Comparison of ENCODE assay signal across 11 cellular contexts in genomic region chr2:230751062-230751461, GRCh38. TPM values are rescaled to one million over a fixed set of nuclear protein-coding genes. Genes with fewer than 3 reads are reported as not detected.
DNase-seq lines count a peak whose midpoint lies in the region; ATAC-seq, FAIRE-seq and TF ChIP-seq lines count a peak whose summit lies in the region.
"Had no signal": no experiment of that assay in that cellular context is flagged by ENCODE, and none has a peak within 500 bp of the region (broad histone marks: within the 10 kb centered on the region; RNA-seq: fewer than 3 reads in every experiment).

No MANE protein-coding gene starts in this region.

- H3K9me3 Mint-ChIP-seq in nephron (no peaks in the 10 kb centered on the region), WTC11 (peaks cover 5% of the 10 kb centered on the region; the same call in 1 of the 2 replicates), type B pancreatic cell (no peaks in the 10 kb centered on the region)

- H2AFZ ChIP-seq in GM12878 (ENCODE audit: control insufficient read depth, low read depth, low read length) (no peak overlapping the region), hepatocyte (no peak overlapping the region)

- TF ChIP-seq POLR2A in GM12878 (IDR thresholded peaks at IDR 0.05; ENCODE audit: low read depth, low read length) = no peak

- POLR2A ChIA-PET in GM12878 (lab: Charles Lee) (interaction anchor here (1.3 kb wide), 1 partner anchor 15 kb away, joined by 4 read pairs; no protein-coding TSS in a partner anchor), WTC11 (lab: Charles Lee) (no interaction called here)

- H3K79me2 ChIP-seq in GM12878 (ENCODE audit: control insufficient read depth, insufficient read depth, low read length) (peaks cover 59% of the 10 kb centered on the region), hepatocyte (peaks cover 95% of the 10 kb centered on the region)

- peak overlapping the region in 2 of 3 experiments; percentile 50 to 74 for H3K27ac Mint-ChIP-seq in nephron
- no peak overlapping the region for H3K27ac Mint-ChIP-seq in WTC11
- no peak overlapping the region for H3K27ac Mint-ChIP-seq in type B pancreatic cell

- peaks cover 3% of the 10 kb centered on the region for H3K4me1 Mint-ChIP-seq in nephron
- H3K4me1 Mint-ChIP-seq in WTC11 = peaks cover 17% of the 10 kb centered on the region
- no peaks in the 10 kb centered on the region for H3K4me1 Mint-ChIP-seq in type B pancreatic cell (ENCODE audit: unreplicated experiment)

- SMC1A ChIA-PET in GM12878 (lab: Charles Lee; ENCODE audit: uncharacterized antibody, unreplicated experiment) = interaction anchor here (0.8 to 1.8 kb wide), 7 partner anchors 10 to 37 kb away, joined by 3 to 4 read pairs (median 3); no protein-coding TSS in a partner anchor

- intact Hi-C loops in GM12878 (cut with micrococcal nuclease; ENCODE audit: unreplicated experiment) = no loop called here

- no peak overlapping the region for H3K9ac ChIP-seq in GM12878 (ENCODE audit: control insufficient read depth, insufficient read depth, low read length)

- H3K4me3 ChIP-seq in GM12878 (no peak overlapping the region), hepatocyte (no peak overlapping the region)
- H3K4me3 ChIP-seq: SK-N-MC had no signal

- no peak overlapping the region for H3K4me3 Mint-ChIP-seq in nephron
- no peak overlapping the region for H3K4me3 Mint-ChIP-seq in WTC11
- H3K4me3 Mint-ChIP-seq in type B pancreatic cell = no peak overlapping the region

- no TSS peak for BruUV-seq in GM12878 (replicated peaks; lab: Mats Ljungman, UMichigan)

- TF ChIP-seq EP300 in GM12878 (IDR thresholded peaks at IDR 0.05; ENCODE audit: borderline replicate concordance in 1 of 2, control insufficient read depth in 1 of 2, low read depth in 2 of 2, low read length in 2 of 2) = no peak

- peaks cover 2 to 20% of the 10 kb centered on the region in 2 experiments for H3K36me3 ChIP-seq in GM12878 (ENCODE audit: control insufficient read depth in 2 of 2, insufficient read depth in 2 of 2, low read length in 1 of 2)
- H3K36me3 ChIP-seq in hepatocyte (replicated peaks; ENCODE audit: insufficient read depth, low read depth) = no peaks in the 10 kb centered on the region

- RAD21 ChIA-PET in GM12878 (lab: Charles Lee; ENCODE audit: unreplicated experiment) = interaction anchor here (1.4 kb wide), 2 partner anchors 37 to 47 kb away, joined by 3 to 4 read pairs; no protein-coding TSS in a partner anchor

- TF ChIP-seq CTCF in GM12878 (IDR thresholded peaks at IDR 0.05 in 2 of 3, conservative IDR thresholded peaks at IDR 0.05 in 1 of 3; ENCODE audit: control insufficient read depth in 2 of 3, extremely low read depth in 1 of 3, insufficient read depth in 1 of 3, low read depth in 3 of 3, low read length in 3 of 3) (no peak), nephron (IDR thresholded peaks at IDR 0.05; ENCODE audit: unreplicated experiment in 3 of 3) (no peak), WTC11 (IDR thresholded peaks at IDR 0.05) (no peak), hepatocyte (IDR thresholded peaks at IDR 0.05; ENCODE audit: poor library complexity) (no peak), type B pancreatic cell (conservative IDR thresholded peaks at IDR 0.05) (no peak)

- 59% methylated on average over 3 of the region's 3 CpGs for WGBS in GM12878 (ENCODE audit: insufficient coverage, insufficient replicate concordance, low lambda C conversion rate, missing lambda C conversion rate)
- WGBS in hepatocyte (ENCODE audit: low lambda C conversion rate, missing lambda C conversion rate) = 81% methylated on average over 3 of the region's 3 CpGs

- H3K4me2 ChIP-seq in GM12878 (ENCODE audit: control insufficient read depth, insufficient read depth) = no peak overlapping the region
- no peak overlapping the region for H3K4me2 ChIP-seq in hepatocyte

- in situ Hi-C loops in GM12878 (cut with MboI) = no loop called here

- H3K27me3 Mint-ChIP-seq in nephron (ENCODE audit: low read depth) (no peaks in the 10 kb centered on the region), WTC11 (ENCODE audit: low read depth) (peaks cover 2% of the 10 kb centered on the region; the same call in 1 of the 2 replicates), type B pancreatic cell (no peaks in the 10 kb centered on the region)

- no peaks in the 10 kb centered on the region for H3K27me3 ChIP-seq in GM12878 (replicated peaks in 1 of 2; ENCODE audit: control insufficient read depth in 2 of 2, insufficient read depth in 2 of 2, low read length in 1 of 2)
- no peaks in the 10 kb centered on the region for H3K27me3 ChIP-seq in hepatocyte

- H3K27ac ChIP-seq in GM12878 (ENCODE audit: control insufficient read depth, insufficient read depth) (no peak overlapping the region), hepatocyte (no peak overlapping the region)
- H3K27ac ChIP-seq: SK-N-MC had no signal

- ATAC-seq in GM18511 (IDR thresholded peaks at IDR 0.05; ENCODE audit: unreplicated experiment) (peak; percentile 56), HG03280 (IDR thresholded peaks at IDR 0.05; ENCODE audit: unreplicated experiment) (peak; percentile 61), GM12878 (peak; percentile 74), WTC11 (no peak)

- peaks cover 29% of the 10 kb centered on the region for H3K36me3 Mint-ChIP-seq in nephron (ENCODE audit: low read depth)
- H3K36me3 Mint-ChIP-seq in WTC11 = peaks cover 3% of the 10 kb centered on the region; the same call in 1 of the 2 replicates
- H3K36me3 Mint-ChIP-seq in type B pancreatic cell = peaks cover 28% of the 10 kb centered on the region

- no peak for DNase-seq in GM12878 (ENCODE audit: low read depth, low spot score)
- DNase-seq in WTC11 (ENCODE audit: low spot score) = no peak
- no peak for DNase-seq in NCI-H146 treated with DMSO at 0.1 percent for 48 hours (lab: John Stamatoyannopoulos, UW; ENCODE audit: unreplicated experiment)
- no peak for DNase-seq in hepatocyte (ENCODE audit: low spot score)
- DNase-seq in type B pancreatic cell (ENCODE audit: extremely low spot score, unreplicated experiment) = no peak
- DNase-seq: activated gamma-delta T cell treated with Interleukin-2 at 50 U/mL for 16 hours, NCI-H1092 treated with DMSO at 0.1 percent for 48 hours had no signal

- no peaks in the 10 kb centered on the region for H3K4me1 ChIP-seq in GM12878 (ENCODE audit: control insufficient read depth, insufficient read depth, low read length)
- H3K4me1 ChIP-seq in hepatocyte (ENCODE audit: insufficient read depth) = peaks cover 5% of the 10 kb centered on the region

- no peak for TF ChIP-seq RAD21 in GM12878 (IDR thresholded peaks at IDR 0.05; ENCODE audit: insufficient read depth, low read depth, low read length)

- CTCF ChIA-PET in GM12878 (lab: Yijun Ruan, JAX) (interaction anchor here (0.6 to 1.0 kb wide), 2 partner anchors 11 kb away, joined by 3 read pairs; no protein-coding TSS in a partner anchor), WTC11 (lab: Charles Lee) (no interaction called here)

- H3K9me2 ChIP-seq in hepatocyte (replicated peaks; ENCODE audit: insufficient read depth) = no peaks in the 10 kb centered on the region

- no peak for FAIRE-seq in GM12878 (lab: Jason Lieb, UNC)

- H4K20me1 ChIP-seq in GM12878 (ENCODE audit: control insufficient read depth, insufficient read depth) (no peaks in the 10 kb centered on the region), hepatocyte (ENCODE audit: insufficient read depth, poor library complexity, severe bottlenecking) (peaks cover 12% of the 10 kb centered on the region)

- H3K9me3 ChIP-seq in GM12878 (replicated peaks; ENCODE audit: control insufficient read depth, insufficient read depth, low read length) (no peaks in the 10 kb centered on the region), hepatocyte (ENCODE audit: low read depth) (no peaks in the 10 kb centered on the region)

TF ChIP-seq in WTC11, 78 proteins besides CTCF, POLR2A, EP300 and RAD21 (continues in another document):
- no peak for TF ChIP-seq ZNF263 (CRISPR knock-in tag; IDR thresholded peaks at IDR 0.05; ENCODE audit: low read depth)
- TF ChIP-seq E2F1 (CRISPR knock-in tag; IDR thresholded peaks at IDR 0.05) = no peak
- TF ChIP-seq MLX (CRISPR knock-in tag; IDR thresholded peaks at IDR 0.05) = no peak

RNA-seq across cellular contexts. Expression of gene CAB39, which starts 38.4 kb away (rescaled TPM):
- total RNA-seq in GM12878 (2013; cell fraction: nucleolus; rRNA removed) = 112 and 114 TPM in 2 replicates
- total RNA-seq in GM12878 (2014; rRNA removed) (65.0 and 66.7 TPM in 2 replicates), GM12878 (2014; rRNA removed; fragmentation: Illumina TruSeq; extraction: Trizol) (88.0 and 90.4 TPM in 2 replicates), GM12878 (2021) (76.0 and 78.6 TPM in 2 replicates), WTC11 (2021) (35.6 to 38.9 TPM (median 36.9 TPM) in 3 replicates), hepatocyte (83.9 and 84.4 TPM in 2 replicates), type B pancreatic cell (ENCODE audit: low replicate concordance) (49.2 and 66.9 TPM in 2 replicates)
- polyA plus RNA-seq in GM12878 (2011; ENCODE audit: low read depth) = 28.1 TPM
- polyA plus RNA-seq in GM12878 (2011; rRNA removed) (129 and 157 TPM in 2 replicates), GM12878 (2014; fragmentation: Illumina TruSeq; extraction: Trizol) (86.0 and 90.8 TPM in 2 replicates), GM12878 (2014; fragmentation: Nextera tagmentation; extraction: Ambion mirVana) (10 to 100 TPM; 37.2 to 42.8 TPM), GM12878 (2014; rRNA removed) (54.8 and 59.9 TPM in 2 replicates), GM12878 (2016; fragmentation: Nextera tagmentation; extraction: Ambion mirVana) (10 to 100 TPM; 13.3 to 60.8 TPM), hepatocyte (37.2 and 38.5 TPM in 2 replicates)
- polyA plus RNA-seq in GM12878 (2011; cell fraction: cytosol; rRNA removed) = 49.4 and 63.1 TPM in 2 replicates
- polyA plus RNA-seq in GM12878 (2011; cell fraction: nucleus; rRNA removed) = 53.4 and 55.1 TPM in 2 replicates
- polyA plus RNA-seq in GM12878 (2012) = 36.8 and 45.6 TPM in 2 replicates
- polyA minus RNA-seq in GM12878 (2011; rRNA and poly(A)+ RNA removed) = 119 and 163 TPM in 2 replicates
- polyA minus RNA-seq in GM12878 (2011; cell fraction: cytosol; rRNA and poly(A)+ RNA removed) = 63.6 and 69.4 TPM in 2 replicates
- 36.1 and 66.9 TPM in 2 replicates for polyA minus RNA-seq in GM12878 (2011; cell fraction: nucleus; rRNA and poly(A)+ RNA removed)

Comparison
In these comparisons a context has a peak if more than half of its experiments do, and no peak if none do; other contexts are left out.
1. H3K27ac Mint-ChIP-seq: peak in nephron (2 of 3); none in WTC11 (single experiment) and type B pancreatic cell (single experiment).